In the genomic region with DNA sequence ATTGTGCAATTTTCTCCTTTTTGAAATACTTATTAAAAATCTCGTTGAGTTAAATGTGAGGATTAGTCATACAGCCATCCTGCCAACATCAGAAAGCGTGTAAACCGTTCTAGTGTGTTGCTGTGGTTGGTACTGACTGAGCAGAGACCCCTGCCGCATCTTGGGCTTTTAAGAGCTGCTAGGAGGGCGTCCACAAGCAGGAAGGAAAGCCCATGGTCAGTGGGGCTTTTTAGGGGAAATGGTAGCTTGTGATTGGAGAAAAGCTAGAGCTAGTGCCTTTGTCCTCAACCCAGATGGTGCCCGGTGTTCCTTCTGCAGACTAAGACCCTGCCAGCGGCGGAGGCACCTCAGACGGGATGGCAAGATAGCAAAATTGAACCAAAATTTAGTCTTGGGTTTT, we compare ENCODE assay signal across 8 cellular contexts. TPM values are rescaled to one million over a fixed set of nuclear protein-coding genes. Genes with fewer than 3 reads are reported as not detected.
DNase-seq lines count a peak whose midpoint lies in the region; ATAC-seq and TF ChIP-seq lines count a peak whose summit lies in the region.

No MANE protein-coding gene starts in this region.

- no peak overlapping the region for H2BK15ac ChIP-seq in neuronal stem cell (ENCODE audit: low read length)

- no peak overlapping the region for H4K91ac ChIP-seq in neuronal stem cell (ENCODE audit: low read depth, low read length, poor library complexity)

- in situ Hi-C loops in ACHN (cut with HindIII; ENCODE audit: low pct_ligation_motif_present, low pct_unique_long_range_greater_than_20kb, low sequenced_read_pairs): no loop called here

- no peak overlapping the region for H3K18ac ChIP-seq in neuronal stem cell (ENCODE audit: low read length)

- H2BK120ac ChIP-seq in neuronal stem cell (ENCODE audit: low read depth, low read length): no peak overlapping the region

- TF ChIP-seq CTCF in HFF-Myc (IDR thresholded peaks at IDR 0.05; ENCODE audit: low read depth, low read length, missing control alignments) (no peak), epithelial cell of proximal tubule (conservative IDR thresholded peaks at IDR 0.05; ENCODE audit: low read depth, low read length) (no peak)

- H2AK5ac ChIP-seq in neuronal stem cell (ENCODE audit: low read depth, low read length): no peak overlapping the region

- peaks cover 7 to 31% of the 10 kb centered on the region in 2 donors for H3K36me3 ChIP-seq in neuronal stem cell (replicated peaks in 1 of 2; ENCODE audit: control insufficient read depth in 2 of 2, insufficient read depth in 2 of 2, low read length in 2 of 2)

- H3K27me3 ChIP-seq in neuronal stem cell (ENCODE audit: control insufficient read depth in 3 of 3, insufficient read depth in 3 of 3, low read depth in 1 of 3, low read length in 3 of 3): no peaks in the 10 kb centered on the region

- no peak overlapping the region for H3K27ac ChIP-seq in neuronal stem cell (replicated peaks; ENCODE audit: low read length)

- DNase-seq in ACHN (peak; percentile 41), HFF-Myc (ENCODE audit: extremely low read depth, low read depth) (no peak), epithelial cell of proximal tubule (ENCODE audit: low read depth) (no peak), neuronal stem cell (ENCODE audit: low spot score) (no peak), SKM-1 (lab: John Stamatoyannopoulos, UW; ENCODE audit: unreplicated experiment) (no peak)
- DNase-seq in activated CD4-positive, alpha-beta T cell treated with anti-CD3 and anti-CD28 coated beads for 4 hours: peak; percentile 13 to 20

- no peak overlapping the region for H3K4ac ChIP-seq in neuronal stem cell (ENCODE audit: low read length)

- no peak overlapping the region for H2BK12ac ChIP-seq in neuronal stem cell (ENCODE audit: low read length)

- peaks cover 3 to 8% of the 10 kb centered on the region in 2 donors for H3K4me1 ChIP-seq in neuronal stem cell (ENCODE audit: control insufficient read depth in 2 of 2, insufficient read depth in 1 of 2, low read depth in 1 of 2, low read length in 2 of 2)

- H3K4me2 ChIP-seq in neuronal stem cell (ENCODE audit: insufficient read depth, low read length, poor library complexity, severe bottlenecking): peak overlapping the region; percentile 37

- H3K4me3 ChIP-seq in HFF-Myc (replicated peaks; ENCODE audit: low read depth, low read length) (peak overlapping the region; percentile 93), epithelial cell of proximal tubule (ENCODE audit: low read depth, low read length) (peak overlapping the region; percentile 97), neuronal stem cell (ENCODE audit: low read length in 2 of 2) (peak overlapping the region in 1 of 2 donors; percentile 86)

- no peak for ATAC-seq in HG03460 (IDR thresholded peaks at IDR 0.05; ENCODE audit: unreplicated experiment)
- no peak for ATAC-seq in HG03025 (IDR thresholded peaks at IDR 0.05; ENCODE audit: low FRiP score, unreplicated experiment)

- H2BK5ac ChIP-seq in neuronal stem cell (ENCODE audit: low read length): no peak overlapping the region

- no peak overlapping the region for H3K9ac ChIP-seq in neuronal stem cell (ENCODE audit: low read depth, low read length, poor library complexity)

- peaks cover 4% of the 10 kb centered on the region for H3K79me1 ChIP-seq in neuronal stem cell (ENCODE audit: low read depth, low read length)

- H3K14ac ChIP-seq in neuronal stem cell (ENCODE audit: low read length): no peak overlapping the region

- no CpG with 5 or more reads among the region's 9 CpGs for WGBS in neuronal stem cell (ENCODE audit: extremely low coverage in 2 of 2, insufficient read length in 2 of 2, insufficient replicate concordance in 1 of 2), 2 donors

- H3K23ac ChIP-seq in neuronal stem cell (ENCODE audit: low read depth, low read length, poor library complexity): no peak overlapping the region

- H3K9me3 ChIP-seq in neuronal stem cell (replicated peaks in 1 of 2; ENCODE audit: control insufficient read depth in 2 of 2, insufficient read depth in 1 of 2, low read depth in 1 of 2, low read length in 2 of 2): no peaks in the 10 kb centered on the region

- no peak overlapping the region for H2AFZ ChIP-seq in neuronal stem cell (ENCODE audit: low read length)

- no peak overlapping the region for H4K8ac ChIP-seq in neuronal stem cell (ENCODE audit: low read depth, low read length)

RNA-seq across cellular contexts. Expression of gene SDHA, which starts 1.4 kb away (rescaled TPM):
- total RNA-seq in epithelial cell of proximal tubule: 99.3 and 103 TPM in 2 replicates
- polyA plus RNA-seq in neuronal stem cell (2013, experiment 1 of 2): 60.5 TPM
- 67.5 TPM for polyA plus RNA-seq in neuronal stem cell (2013, experiment 2 of 2)

RNA-seq across cellular contexts. Expression of gene CCDC127, which starts 1.5 kb away (rescaled TPM):
- 4.2 and 4.5 TPM in 2 replicates for total RNA-seq in epithelial cell of proximal tubule
- 5.2 TPM for polyA plus RNA-seq in neuronal stem cell (2013, experiment 1 of 2)
- 5.1 TPM for polyA plus RNA-seq in neuronal stem cell (2013, experiment 2 of 2)

RNA-seq across cellular contexts. Expression of gene LRRC14B, which starts 28.2 kb away (rescaled TPM):
- not detected in 2 replicates for total RNA-seq in epithelial cell of proximal tubule
- 0.03 TPM for polyA plus RNA-seq in neuronal stem cell (2013, experiment 1 of 2)
- not detected for polyA plus RNA-seq in neuronal stem cell (2013, experiment 2 of 2)

RNA-seq across cellular contexts. Expression of gene PDCD6, which starts 52.0 kb away (rescaled TPM):
- 98.0 and 108 TPM in 2 replicates for total RNA-seq in epithelial cell of proximal tubule
- polyA plus RNA-seq in neuronal stem cell (2013, experiment 1 of 2): 55.8 TPM
- polyA plus RNA-seq in neuronal stem cell (2013, experiment 2 of 2): 53.8 TPM

Comparison
In these comparisons a context has a peak if more than half of its experiments do, and no peak if none do; other contexts are left out.
1. DNase-seq: peak in ACHN (single experiment) and activated CD4-positive, alpha-beta T cell treated with anti-CD3 and anti-CD28 coated beads for 4 hours (2 of 2); none in HFF-Myc (single experiment), epithelial cell of proximal tubule (single experiment), neuronal stem cell (single experiment) and SKM-1 (single experiment).